Comparison of ENCODE assay signal across 1 cellular context in genomic region chr5:135950611-135951010, GRCh38.
TF ChIP-seq lines count a peak whose summit lies in the region.

No MANE protein-coding gene starts in this region.

TF ChIP-seq in SK-N-SH treated with all-trans-retinoic acid at 6 μM for 48 hours, 23 proteins besides CTCF, POLR2A, EP300 and RAD21 (continued from another document):
- TF ChIP-seq CSRNP3 (CRISPR knock-in tag; IDR thresholded peaks at IDR 0.05), result no peak
- no peak for TF ChIP-seq PPARA (CRISPR knock-in tag; IDR thresholded peaks at IDR 0.05; ENCODE audit: borderline replicate concordance)
- TF ChIP-seq OSR1 (CRISPR knock-in tag; IDR thresholded peaks at IDR 0.05), result no peak
- TF ChIP-seq ARNTL (CRISPR knock-in tag; IDR thresholded peaks at IDR 0.05; ENCODE audit: borderline replicate concordance, low read depth), result no peak
- no peak for TF ChIP-seq TSHZ2 (CRISPR knock-in tag; IDR thresholded peaks at IDR 0.05)
TF ChIP-seq in SK-N-SH treated with all-trans-retinoic acid at 6 μM for 48 hours: peak in this region for 0.
